27 cellular contexts compared by ENCODE assay signal in the genomic region with DNA sequence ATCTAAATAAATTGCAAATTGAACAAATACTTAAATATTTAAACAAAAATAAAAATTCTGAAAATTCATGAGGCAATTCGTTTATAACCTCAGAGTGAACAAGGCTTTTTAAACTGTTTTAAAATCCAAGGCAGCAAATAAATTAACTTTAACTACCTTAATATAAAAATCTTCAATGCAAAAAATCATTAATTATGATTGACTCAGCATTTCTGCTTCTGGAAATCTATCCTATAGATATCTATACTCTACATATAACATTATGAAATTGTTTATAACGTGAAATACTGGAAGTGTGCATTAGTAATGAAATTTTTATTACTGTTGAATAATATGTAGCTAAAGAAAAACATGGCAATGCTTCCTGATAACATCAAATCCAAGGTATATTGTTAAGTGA.
"Had no signal": no experiment of that assay in that cellular context is flagged by ENCODE, and none has a peak within 500 bp of the region (broad histone marks: within the 10 kb centered on the region; RNA-seq: fewer than 3 reads in every experiment).

No MANE protein-coding gene starts in this region.

- ATAC-seq: naive thymus-derived CD4-positive, alpha-beta T cell; natural killer cell; psoas muscle; right cardiac atrium; sciatic nerve; stimulated activated effector memory CD8-positive, alpha-beta T cell treated with anti-CD3 and anti-CD28 coated beads, Interleukin-12 subunit alpha, Interleukin-12 subunit beta, amount 100 ng/mL, for 72 hours; stimulated activated naive B cell treated with anti-CD40 and anti-IgM and Interleukin-4, amounts not matched to agents 10 μg/mL and 1 μg/mL and 100 μg/mL, for 72 hours had no signal

- H2AFZ ChIP-seq: neural progenitor cell, parathyroid adenoma had no signal

- FAIRE-seq: urothelium cell line had no signal

- H3K9ac ChIP-seq: neural progenitor cell, parathyroid adenoma had no signal

- H3K27ac ChIP-seq: neural progenitor cell, ovary, parathyroid adenoma, psoas muscle, skin epidermis, spleen, stomach, thoracic aorta, thyroid gland, tibial nerve, upper lobe of left lung, vagina had no signal

- H3K79me2 ChIP-seq: parathyroid adenoma had no signal

- H3K4me1 ChIP-seq: neural progenitor cell, parathyroid adenoma, psoas muscle, spleen, stomach, thyroid gland, tibial nerve, upper lobe of left lung, vagina had no signal

- H3K27me3 ChIP-seq: neural progenitor cell, ovary, spleen, stomach, thyroid gland, tibial nerve, upper lobe of left lung, vagina had no signal

- H3K4me3 ChIP-seq: neural progenitor cell, ovary, psoas muscle, skin epidermis, smooth muscle cell, spleen, stomach, thoracic aorta, thyroid gland, tibial nerve, upper lobe of left lung, vagina had no signal

- H3K36me3 ChIP-seq: neural progenitor cell, ovary, spleen, stomach, thoracic aorta, thyroid gland, tibial nerve, upper lobe of left lung, vagina had no signal

- DNase-seq: naive thymus-derived CD4-positive, alpha-beta T cell; natural killer cell; occipital lobe; ovary; posterior cingulate gyrus; psoas muscle; right cardiac atrium; spleen; stimulated activated CD4-positive, alpha-beta T cell treated with anti-CD3 and anti-CD28 coated beads, Interleukin-12 subunit alpha, Interleukin-12 subunit beta, amount 100 ng/mL, for 4 hours; stimulated activated CD4-positive, alpha-beta T cell treated with anti-CD3 and anti-CD28 coated beads, Interleukin-1b, Interleukin-23, amount 100 ng/mL, for 48 hours; stimulated activated CD4-positive, alpha-beta T cell treated with anti-CD3 and anti-CD28 coated beads, Interleukin-4, amount 100 ng/mL, for 1 hour; stimulated activated naive B cell treated with anti-CD40 and anti-IgM and Interleukin-4, amounts not matched to agents 10 μg/mL and 1 μg/mL and 100 μg/mL, for 72 hours; stimulated activated naive CD4-positive, alpha-beta T cell treated with Interleukin-2 at 50 U/mL for 16 hours; stomach; thyroid gland; trophoblast cell; upper lobe of left lung had no signal

- H3K9me3 ChIP-seq: ovary, psoas muscle, spleen, stomach, thoracic aorta, thyroid gland, tibial nerve, upper lobe of left lung, vagina had no signal

- H3K4me2 ChIP-seq: neural progenitor cell, smooth muscle cell had no signal
